In the genomic region with DNA sequence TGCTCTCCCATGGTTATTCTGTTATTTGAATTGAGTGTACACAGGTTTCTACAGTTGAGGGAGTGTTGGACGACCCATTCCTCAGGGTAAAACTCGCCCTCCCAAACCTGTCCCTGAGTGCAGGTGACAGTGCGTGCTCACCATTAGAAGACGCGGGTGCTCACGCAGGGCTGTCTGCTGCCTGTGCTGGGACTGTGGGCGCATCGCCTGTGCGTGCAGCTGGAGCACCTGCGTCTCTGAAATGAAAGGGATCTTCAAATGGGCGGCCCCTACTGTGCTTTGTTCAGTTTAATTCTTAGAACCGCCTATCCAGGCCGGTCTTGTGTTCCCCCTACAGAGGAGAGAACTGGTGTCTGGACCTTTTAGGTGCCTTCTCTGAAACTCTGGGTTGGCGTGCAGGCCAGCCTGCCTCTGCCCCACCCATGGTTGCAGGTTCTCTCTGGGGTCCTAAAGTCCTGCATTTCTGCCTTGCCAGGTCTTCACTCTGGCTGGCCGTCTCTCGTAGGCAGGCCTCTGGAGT, we compare ENCODE assay signal across 23 cellular contexts.
DNase-seq lines count a peak whose midpoint lies in the region; ATAC-seq and TF ChIP-seq lines count a peak whose summit lies in the region.
"Had no signal": no experiment of that assay in that cellular context is flagged by ENCODE, and none has a peak within 500 bp of the region (broad histone marks: within the 10 kb centered on the region; RNA-seq: fewer than 3 reads in every experiment).

No MANE protein-coding gene starts in this region.

- peak overlapping the region in 1 of 4 donors; percentile 73 for H3K4me3 Mint-ChIP-seq in CD4-positive, CD25-positive, alpha-beta regulatory T cell
- H3K4me3 Mint-ChIP-seq: immature natural killer cell, neural crest cell had no signal

- peak; percentile 26 for DNase-seq in NCI-H2227 (lab: John Stamatoyannopoulos, UW; ENCODE audit: unreplicated experiment)
- no peak for DNase-seq in NCI-H2227 treated with DMSO at 0.1 percent for 48 hours (lab: John Stamatoyannopoulos, UW)
- DNase-seq in CD4-positive, CD25-positive, alpha-beta regulatory T cell, result peak in 1 of 3 donors; percentile 30
- peak; percentile 19 for DNase-seq in activated CD4-positive, alpha-beta T cell treated with anti-CD3 and anti-CD28 coated beads, Interleukin-2, amount 50 U/mL, for 1 hour
- peak; percentile 40 for DNase-seq in ecto neural progenitor cell (ENCODE audit: low spot score)
- no peak for DNase-seq in WERI-Rb-1
- DNase-seq in medulla oblongata (ENCODE audit: extremely low spot score), result no peak
- DNase-seq: 8988T; activated effector memory CD4-positive, alpha-beta T cell treated with anti-CD3 and anti-CD28 coated beads, Interleukin-2, amount 50 U/mL, for 16 hours; central memory CD4-positive, alpha-beta T cell; dorsolateral prefrontal cortex; HCEC 1CT; immature natural killer cell; left ventricle myocardium inferior; NCI-H1105 treated with DMSO at 0.1 percent for 48 hours; NCI-H2081 treated with DMSO at 0.1 percent for 48 hours; NCI-H526; small intestine had no signal

- peaks cover 22% of the 10 kb centered on the region for H3K4me1 ChIP-seq in CD4-positive, CD25-positive, alpha-beta regulatory T cell (ENCODE audit: control insufficient read depth, insufficient read depth, low read length, poor library complexity, severe bottlenecking)
- H3K4me1 ChIP-seq: ascending aorta, Caco-2, left ventricle myocardium inferior, vagina had no signal

- no peaks in the 10 kb centered on the region for H3K36me3 ChIP-seq in CD4-positive, CD25-positive, alpha-beta regulatory T cell (ENCODE audit: control insufficient read depth, insufficient read depth, low read length)
- H3K36me3 ChIP-seq in WERI-Rb-1, result no peaks in the 10 kb centered on the region
- H3K36me3 ChIP-seq: ascending aorta, left ventricle myocardium inferior, vagina had no signal

- H3K27ac ChIP-seq in CD4-positive, CD25-positive, alpha-beta regulatory T cell (ENCODE audit: insufficient read depth, low read length, poor library complexity, severe bottlenecking), result no peak overlapping the region
- no peak overlapping the region for H3K27ac ChIP-seq in WERI-Rb-1
- H3K27ac ChIP-seq: ascending aorta, dorsolateral prefrontal cortex, left ventricle myocardium inferior, vagina had no signal

- no peak for TF ChIP-seq CTCF in WERI-Rb-1 (IDR thresholded peaks at IDR 0.05; ENCODE audit: low read depth, low read length)

- no peak for ATAC-seq in CD4-positive, CD25-positive, alpha-beta regulatory T cell (ENCODE audit: low read depth in 2 of 2)
- no peak for ATAC-seq in HG03159 (IDR thresholded peaks at IDR 0.05; ENCODE audit: unreplicated experiment)

- no peaks in the 10 kb centered on the region for H3K27me3 ChIP-seq in CD4-positive, CD25-positive, alpha-beta regulatory T cell (ENCODE audit: control insufficient read depth, insufficient read depth, low read length)
- H3K27me3 ChIP-seq in WERI-Rb-1 (ENCODE audit: insufficient read depth, low read depth, severe bottlenecking), result no peaks in the 10 kb centered on the region
- H3K27me3 ChIP-seq: ascending aorta, vagina had no signal

- H3K27ac Mint-ChIP-seq in CD4-positive, CD25-positive, alpha-beta regulatory T cell, result peak overlapping the region in 2 of 3 donors; percentile 32 to 71
- H3K27ac Mint-ChIP-seq: immature natural killer cell had no signal

- peaks cover 5 to 31% (median 16%) of the 10 kb centered on the region in 4 donors for H3K4me1 Mint-ChIP-seq in CD4-positive, CD25-positive, alpha-beta regulatory T cell
- H3K4me1 Mint-ChIP-seq: immature natural killer cell had no signal

- H3K4me3 ChIP-seq in CD4-positive, CD25-positive, alpha-beta regulatory T cell (ENCODE audit: low read depth, low read length), result no peak overlapping the region
- H3K4me3 ChIP-seq in WERI-Rb-1 (ENCODE audit: low read depth, low read length), result no peak overlapping the region
- H3K4me3 ChIP-seq: ascending aorta, dorsolateral prefrontal cortex, left ventricle myocardium inferior, vagina had no signal

- peaks cover 3% of the 10 kb centered on the region for H3K36me3 Mint-ChIP-seq in CD4-positive, CD25-positive, alpha-beta regulatory T cell
- H3K36me3 Mint-ChIP-seq: immature natural killer cell had no signal

- H3K9me3 Mint-ChIP-seq in CD4-positive, CD25-positive, alpha-beta regulatory T cell, result peaks cover 0 to 1% (median 0%) of the 10 kb centered on the region in 7 donors

- no peaks in the 10 kb centered on the region for H3K9me3 ChIP-seq in CD4-positive, CD25-positive, alpha-beta regulatory T cell (ENCODE audit: control insufficient read depth in 2 of 2, low read length in 2 of 2)
- no peaks in the 10 kb centered on the region for H3K9me3 ChIP-seq in WERI-Rb-1 (ENCODE audit: severe bottlenecking)
- H3K9me3 ChIP-seq: vagina had no signal

- H3K27me3 Mint-ChIP-seq in CD4-positive, CD25-positive, alpha-beta regulatory T cell, result peaks cover 7% of the 10 kb centered on the region

Comparison
In these comparisons a context has a peak if more than half of its experiments do, and no peak if none do; other contexts are left out.
1. DNase-seq: peak in NCI-H2227 (single experiment), activated CD4-positive, alpha-beta T cell treated with anti-CD3 and anti-CD28 coated beads, Interleukin-2, amount 50 U/mL, for 1 hour (single experiment) and ecto neural progenitor cell (single experiment); none in NCI-H2227 treated with DMSO at 0.1 percent for 48 hours (single experiment), WERI-Rb-1 (single experiment) and medulla oblongata (single experiment).